In genomic region chr3:33787328-33788009, GRCh38 we compare ENCODE assay signal across 8 cellular contexts. TPM values are rescaled to one million over a fixed set of nuclear protein-coding genes. Genes with fewer than 3 reads are reported as not detected.
DNase-seq lines count a peak whose midpoint lies in the region; ATAC-seq lines count a peak whose summit lies in the region.

No MANE protein-coding gene starts in this region.

- H3K4me1 ChIP-seq in BLaER1, result no peaks in the 10 kb centered on the region
- peaks cover 4% of the 10 kb centered on the region for H3K4me1 ChIP-seq in mesenchymal stem cell (ENCODE audit: control insufficient read depth, insufficient read depth, low read depth, low read length)

- H3K27me3 Mint-ChIP-seq in activated CD8-positive, alpha-beta T cell treated with anti-CD3 and anti-CD28 coated beads, Interleukin-2, amount 10 ng/mL, durations not matched to agents 7 days and 5 days (ENCODE audit: low read depth), result peaks cover 24% of the 10 kb centered on the region
- H3K27me3 Mint-ChIP-seq in effector memory CD8-positive, alpha-beta T cell, result peaks cover 4 to 16% of the 10 kb centered on the region in 2 donors

- H3K9me3 ChIP-seq in BLaER1 (no peaks in the 10 kb centered on the region), mesenchymal stem cell (ENCODE audit: control insufficient read depth, low read length) (no peaks in the 10 kb centered on the region)

- H3K23ac ChIP-seq in mesenchymal stem cell (ENCODE audit: low read length in 2 of 2), result no peak overlapping the region

- no peak overlapping the region for H4K8ac ChIP-seq in mesenchymal stem cell (ENCODE audit: low read length)

- no peak overlapping the region for H3K9ac ChIP-seq in BLaER1
- peak overlapping the region; percentile 67 for H3K9ac ChIP-seq in mesenchymal stem cell (ENCODE audit: low read length)

- no peak overlapping the region for H2BK5ac ChIP-seq in mesenchymal stem cell (ENCODE audit: low read depth, low read length, poor library complexity, severe bottlenecking)

- no peaks in the 10 kb centered on the region for H3K36me3 ChIP-seq in BLaER1
- no peaks in the 10 kb centered on the region for H3K36me3 ChIP-seq in mesenchymal stem cell (ENCODE audit: control insufficient read depth in 1 of 2, insufficient read depth in 2 of 2, low read depth in 1 of 2, low read length in 2 of 2)

- no peak overlapping the region for H3K27ac Mint-ChIP-seq in activated CD8-positive, alpha-beta T cell treated with anti-CD3 and anti-CD28 coated beads, Interleukin-2, amount 10 ng/mL, durations not matched to agents 7 days and 5 days
- no peak overlapping the region for H3K27ac Mint-ChIP-seq in effector memory CD8-positive, alpha-beta T cell

- 6% methylated on average over 13 of the region's 15 CpGs for WGBS in mesenchymal stem cell

- CTCF ChIA-PET in activated CD8-positive, alpha-beta T cell treated with anti-CD3 and anti-CD28 coated beads, Interleukin-2, amount 10 ng/mL, durations not matched to agents 7 days and 5 days (lab: Charles Lee), result interaction anchor here (0.6 to 3.9 kb wide), 52 partner anchors 11 to 676 kb away, joined by 3 to 67 read pairs (median 4); partner anchors contain the start of genes CLASP2 and PDCD6IP

- no peak overlapping the region for H3K14ac ChIP-seq in mesenchymal stem cell (ENCODE audit: low read length in 2 of 2)

- H3K4me2 ChIP-seq in BLaER1, result peak overlapping the region; percentile 39
- peak overlapping the region; percentile 62 for H3K4me2 ChIP-seq in mesenchymal stem cell (ENCODE audit: low read length, poor library complexity, severe bottlenecking)

- DNase-seq in NCI-H774 (lab: John Stamatoyannopoulos, UW) (peak; percentile 8), mesenchymal stem cell (peak; percentile 72)
- peak; percentile 72 for DNase-seq in activated CD8-positive, alpha-beta T cell treated with anti-CD3 and anti-CD28 coated beads, Interleukin-2, amount 10 ng/mL, durations not matched to agents 7 days and 5 days
- peak; percentile 40 to 59 (median 42) for DNase-seq in effector memory CD8-positive, alpha-beta T cell
- DNase-seq in stimulated activated CD8-positive, alpha-beta memory T cell treated with anti-CD3 and anti-CD28 coated beads, Interleukin-4, amount 100 ng/mL, for 1 hour (ENCODE audit: low read depth in 2 of 2, low spot score in 1 of 2), result peak; percentile 23 to 40

- peaks cover 13% of the 10 kb centered on the region for H3K4me1 Mint-ChIP-seq in activated CD8-positive, alpha-beta T cell treated with anti-CD3 and anti-CD28 coated beads, Interleukin-2, amount 10 ng/mL, durations not matched to agents 7 days and 5 days (ENCODE audit: low read depth)
- no peaks in the 10 kb centered on the region for H3K4me1 Mint-ChIP-seq in effector memory CD8-positive, alpha-beta T cell (ENCODE audit: low read depth in 2 of 2)

- no peak overlapping the region for H2BK12ac ChIP-seq in mesenchymal stem cell (ENCODE audit: low read length in 2 of 2)

- H3K27ac ChIP-seq in BLaER1 (no peak overlapping the region), mesenchymal stem cell (ENCODE audit: low read length, poor library complexity, severe bottlenecking) (no peak overlapping the region)

- H3K4me3 ChIP-seq in BLaER1 (no peak overlapping the region), mesenchymal stem cell (ENCODE audit: insufficient read depth in 1 of 2, low read depth in 1 of 2, low read length in 2 of 2) (peak overlapping the region; percentile 17 to 68)

- no peak overlapping the region for H4K91ac ChIP-seq in mesenchymal stem cell (ENCODE audit: low read length)

- H3K9me3 Mint-ChIP-seq in activated CD8-positive, alpha-beta T cell treated with anti-CD3 and anti-CD28 coated beads, Interleukin-2, amount 10 ng/mL, durations not matched to agents 7 days and 5 days (ENCODE audit: insufficient read depth), result no peaks in the 10 kb centered on the region
- no peaks in the 10 kb centered on the region for H3K9me3 Mint-ChIP-seq in effector memory CD8-positive, alpha-beta T cell

- peak overlapping the region; percentile 40 for H2BK15ac ChIP-seq in mesenchymal stem cell (ENCODE audit: low read depth, poor library complexity, severe bottlenecking)

- H2BK120ac ChIP-seq in mesenchymal stem cell (ENCODE audit: low read depth, low read length), result no peak overlapping the region

- H2AK5ac ChIP-seq in mesenchymal stem cell (ENCODE audit: low read length, severe bottlenecking), result no peak overlapping the region

- H3K27me3 ChIP-seq in BLaER1 (no peaks in the 10 kb centered on the region), mesenchymal stem cell (ENCODE audit: control insufficient read depth in 1 of 2, insufficient read depth in 1 of 2, low read length in 2 of 2) (no peaks in the 10 kb centered on the region)

- H3K79me1 ChIP-seq in mesenchymal stem cell (replicated peaks; ENCODE audit: low read length, poor library complexity, severe bottlenecking), result peaks cover 2% of the 10 kb centered on the region

- H3K36me3 Mint-ChIP-seq in activated CD8-positive, alpha-beta T cell treated with anti-CD3 and anti-CD28 coated beads, Interleukin-2, amount 10 ng/mL, durations not matched to agents 7 days and 5 days (ENCODE audit: low read depth), result no peaks in the 10 kb centered on the region
- H3K36me3 Mint-ChIP-seq in effector memory CD8-positive, alpha-beta T cell (ENCODE audit: insufficient read depth), result no peaks in the 10 kb centered on the region

- no peak overlapping the region for H2AFZ ChIP-seq in mesenchymal stem cell (ENCODE audit: low read depth, low read length)

- no peak overlapping the region for H3K4ac ChIP-seq in mesenchymal stem cell (ENCODE audit: low read depth in 1 of 2, low read length in 2 of 2)

- no peaks in the 10 kb centered on the region for H4K20me1 ChIP-seq in BLaER1

- POLR2A ChIA-PET in activated CD8-positive, alpha-beta T cell treated with anti-CD3 and anti-CD28 coated beads, Interleukin-2, amount 10 ng/mL, durations not matched to agents 7 days and 5 days (lab: Charles Lee), result interaction anchor here (0.6 to 0.9 kb wide), 3 partner anchors 24 to 672 kb away, joined by 3 read pairs; no protein-coding TSS in a partner anchor

- no peak overlapping the region for H3K18ac ChIP-seq in mesenchymal stem cell (ENCODE audit: low read depth in 1 of 2, low read length in 2 of 2)

- peak overlapping the region; percentile 6 for H3K4me3 Mint-ChIP-seq in activated CD8-positive, alpha-beta T cell treated with anti-CD3 and anti-CD28 coated beads, Interleukin-2, amount 10 ng/mL, durations not matched to agents 7 days and 5 days
- no peak overlapping the region for H3K4me3 Mint-ChIP-seq in effector memory CD8-positive, alpha-beta T cell

- ATAC-seq in GM19035 (IDR thresholded peaks at IDR 0.05; ENCODE audit: unreplicated experiment) (peak; percentile 79), HG03378 (IDR thresholded peaks at IDR 0.05; ENCODE audit: unreplicated experiment) (peak; percentile 79)
- ATAC-seq in activated CD8-positive, alpha-beta T cell treated with anti-CD3 and anti-CD28 coated beads, Interleukin-2, amount 10 ng/mL, durations not matched to agents 7 days and 5 days, result peak; percentile 93
- ATAC-seq in effector memory CD8-positive, alpha-beta T cell (replicated peaks), result peak; percentile 94

RNA-seq across cellular contexts. Expression of gene PDCD6IP, which starts 11.0 kb away (rescaled TPM):
- total RNA-seq in activated CD8-positive, alpha-beta T cell treated with anti-CD3 and anti-CD28 coated beads, Interleukin-2, amount 10 ng/mL, durations not matched to agents 7 days and 5 days, result 100 to 1,000 TPM; 166 to 175 TPM
- polyA plus RNA-seq in mesenchymal stem cell (2013, experiment 1 of 2), result 138 TPM
- polyA plus RNA-seq in mesenchymal stem cell (2013, experiment 2 of 2), result 128 TPM

Comparison
In these comparisons a context has a peak if more than half of its experiments do, and no peak if none do; other contexts are left out.
1. DNase-seq: peak in every context shown above with its lines; median percentile 72 in activated CD8-positive, alpha-beta T cell treated with anti-CD3 and anti-CD28 coated beads, Interleukin-2, amount 10 ng/mL, durations not matched to agents 7 days and 5 days; 72 in mesenchymal stem cell; 42 in effector memory CD8-positive, alpha-beta T cell; 32 in stimulated activated CD8-positive, alpha-beta memory T cell treated with anti-CD3 and anti-CD28 coated beads, Interleukin-4, amount 100 ng/mL, for 1 hour; 8 in NCI-H774.